In genomic region chr3:101849714-101850326, GRCh38 we compare ENCODE assay signal across 8 cellular contexts. TPM values are rescaled to one million over a fixed set of nuclear protein-coding genes. Genes with fewer than 3 reads are reported as not detected.
DNase-seq lines count a peak whose midpoint lies in the region; ATAC-seq, FAIRE-seq and TF ChIP-seq lines count a peak whose summit lies in the region.

No MANE protein-coding gene starts in this region.

- H3K9ac ChIP-seq in liver (ENCODE audit: low read depth in 1 of 2, low read length in 2 of 2), result peak overlapping the region; percentile 95 to 96

- TF ChIP-seq CTCF in bronchial epithelial cell (IDR thresholded peaks at IDR 0.05; ENCODE audit: insufficient read depth, low read length, severe bottlenecking) (peak; percentile 1), liver (IDR thresholded peaks at IDR 0.05; ENCODE audit: low read depth, low read length, missing input control) (no peak)

- ATAC-seq in GM19438 (IDR thresholded peaks at IDR 0.05; ENCODE audit: low read depth, unreplicated experiment), result peak; percentile 29
- peak; percentile 17 for ATAC-seq in HG03469 (IDR thresholded peaks at IDR 0.05; ENCODE audit: unreplicated experiment)

- H3K9me3 ChIP-seq in liver (ENCODE audit: control insufficient read depth in 4 of 4, low read length in 3 of 4), result no peaks in the 10 kb centered on the region

- H3K36me3 ChIP-seq in bronchial epithelial cell (ENCODE audit: control insufficient read depth, insufficient read depth, low read length) (peaks cover 17% of the 10 kb centered on the region), liver (ENCODE audit: control insufficient read depth in 4 of 4, insufficient read depth in 3 of 4, low read depth in 1 of 4, low read length in 3 of 4) (peaks cover 11 to 29% (median 29%) of the 10 kb centered on the region in 4 donors)

- H3K27me3 ChIP-seq in bronchial epithelial cell (ENCODE audit: control insufficient read depth, insufficient read depth, low read length) (no peaks in the 10 kb centered on the region), liver (ENCODE audit: control insufficient read depth in 4 of 4, insufficient read depth in 4 of 4, low read length in 3 of 4) (no peaks in the 10 kb centered on the region)

- DNase-seq in COR-L47 (lab: John Stamatoyannopoulos, UW) (peak; percentile 51), UCSD-AML1 (lab: John Stamatoyannopoulos, UW; ENCODE audit: unreplicated experiment) (peak; percentile 73), bronchial epithelial cell (ENCODE audit: low read depth) (no peak), DMS153 (lab: John Stamatoyannopoulos, UW) (no peak)
- peak; percentile 59 for DNase-seq in stimulated activated CD4-positive, alpha-beta T cell treated with anti-CD3 and anti-CD28 coated beads, Interleukin-4, amount 100 ng/mL, for 24 hours

- peak overlapping the region; percentile 97 to 99 for H3K27ac ChIP-seq in liver (ENCODE audit: low read depth in 1 of 2, low read length in 2 of 2)

- no peak for TF ChIP-seq RAD21 in liver (IDR thresholded peaks at IDR 0.05)

- no peak for FAIRE-seq in bronchial epithelial cell (lab: Jason Lieb, UNC)

- under 1% methylated on average over 67 of the region's 67 CpGs for WGBS in liver

- peaks cover 6 to 48% (median 17%) of the 10 kb centered on the region in 4 donors for H3K4me1 ChIP-seq in liver (ENCODE audit: control insufficient read depth in 4 of 4, insufficient read depth in 4 of 4, low read length in 3 of 4)

- H3K4me3 ChIP-seq in bronchial epithelial cell (ENCODE audit: low read depth, low read length) (peak overlapping the region; percentile 92), liver (ENCODE audit: low read depth in 1 of 3, low read length in 3 of 3) (peak overlapping the region; percentile 76 to 97 (median 94))

TF ChIP-seq in liver, 16 proteins besides CTCF, POLR2A, EP300 and RAD21:
- TF ChIP-seq FOXA1 (IDR thresholded peaks at IDR 0.05), result no peak
- TF ChIP-seq, protein P1, sequence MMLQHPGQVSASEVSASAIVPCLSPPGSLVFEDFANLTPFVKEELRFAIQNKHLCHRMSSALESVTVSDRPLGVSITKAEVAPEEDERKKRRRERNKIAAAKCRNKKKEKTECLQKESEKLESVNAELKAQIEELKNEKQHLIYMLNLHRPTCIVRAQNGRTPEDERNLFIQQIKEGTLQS (IDR thresholded peaks at IDR 0.05), result no peak
- no peak for TF ChIP-seq EGR1 (IDR thresholded peaks at IDR 0.05; ENCODE audit: low read depth in 2 of 2)
- no peak for TF ChIP-seq TAF1 (conservative IDR thresholded peaks at IDR 0.05)
- TF ChIP-seq MAX (IDR thresholded peaks at IDR 0.05), result no peak
- no peak for TF ChIP-seq HNF4A (conservative IDR thresholded peaks at IDR 0.05)
- TF ChIP-seq GABPA (IDR thresholded peaks at IDR 0.05 in 1 of 2, conservative IDR thresholded peaks at IDR 0.05 in 1 of 2), result no peak
- no peak for TF ChIP-seq JUND (IDR thresholded peaks at IDR 0.05)
- no peak for TF ChIP-seq NR2F2 (IDR thresholded peaks at IDR 0.05)
- no peak for TF ChIP-seq SP1 (IDR thresholded peaks at IDR 0.05)
- no peak for TF ChIP-seq REST (IDR thresholded peaks at IDR 0.05)
- TF ChIP-seq YY1 (IDR thresholded peaks at IDR 0.05), result no peak
- TF ChIP-seq RXRA (IDR thresholded peaks at IDR 0.05), result no peak
- TF ChIP-seq, protein P2, sequence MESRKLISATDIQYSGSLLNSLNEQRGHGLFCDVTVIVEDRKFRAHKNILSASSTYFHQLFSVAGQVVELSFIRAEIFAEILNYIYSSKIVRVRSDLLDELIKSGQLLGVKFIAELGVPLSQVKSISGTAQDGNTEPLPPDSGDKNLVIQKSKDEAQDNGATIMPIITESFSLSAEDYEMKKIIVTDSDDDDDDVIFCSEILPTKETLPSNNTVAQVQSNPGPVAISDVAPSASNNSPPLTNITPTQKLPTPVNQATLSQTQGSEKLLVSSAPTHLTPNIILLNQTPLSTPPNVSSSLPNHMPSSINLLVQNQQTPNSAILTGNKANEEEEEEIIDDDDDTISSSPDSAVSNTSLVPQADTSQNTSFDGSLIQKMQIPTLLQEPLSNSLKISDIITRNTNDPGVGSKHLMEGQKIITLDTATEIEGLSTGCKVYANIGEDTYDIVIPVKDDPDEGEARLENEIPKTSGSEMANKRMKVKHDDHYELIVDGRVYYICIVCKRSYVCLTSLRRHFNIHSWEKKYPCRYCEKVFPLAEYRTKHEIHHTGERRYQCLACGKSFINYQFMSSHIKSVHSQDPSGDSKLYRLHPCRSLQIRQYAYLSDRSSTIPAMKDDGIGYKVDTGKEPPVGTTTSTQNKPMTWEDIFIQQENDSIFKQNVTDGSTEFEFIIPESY (IDR thresholded peaks at IDR 0.05), result no peak
- no peak for TF ChIP-seq HNF4G (IDR thresholded peaks at IDR 0.05)

RNA-seq across cellular contexts. Expression of gene NFKBIZ, which starts 0.5 kb away (rescaled TPM):
- total RNA-seq in bronchial epithelial cell (40.3 and 70.3 TPM in 2 replicates), liver (10 to 100 TPM; 13.8 to 78.8 TPM)
- polyA plus RNA-seq in liver, result 10 to 100 TPM in 1 of 2 donors, 1 to 10 TPM in 1; 4.8 to 33.7 TPM

Comparison
In these comparisons a context has a peak if more than half of its experiments do, and no peak if none do; other contexts are left out.
1. DNase-seq: peak in COR-L47 (single experiment), UCSD-AML1 (single experiment) and stimulated activated CD4-positive, alpha-beta T cell treated with anti-CD3 and anti-CD28 coated beads, Interleukin-4, amount 100 ng/mL, for 24 hours (single experiment); none in bronchial epithelial cell (single experiment) and DMS153 (single experiment).